In the genomic region with DNA sequence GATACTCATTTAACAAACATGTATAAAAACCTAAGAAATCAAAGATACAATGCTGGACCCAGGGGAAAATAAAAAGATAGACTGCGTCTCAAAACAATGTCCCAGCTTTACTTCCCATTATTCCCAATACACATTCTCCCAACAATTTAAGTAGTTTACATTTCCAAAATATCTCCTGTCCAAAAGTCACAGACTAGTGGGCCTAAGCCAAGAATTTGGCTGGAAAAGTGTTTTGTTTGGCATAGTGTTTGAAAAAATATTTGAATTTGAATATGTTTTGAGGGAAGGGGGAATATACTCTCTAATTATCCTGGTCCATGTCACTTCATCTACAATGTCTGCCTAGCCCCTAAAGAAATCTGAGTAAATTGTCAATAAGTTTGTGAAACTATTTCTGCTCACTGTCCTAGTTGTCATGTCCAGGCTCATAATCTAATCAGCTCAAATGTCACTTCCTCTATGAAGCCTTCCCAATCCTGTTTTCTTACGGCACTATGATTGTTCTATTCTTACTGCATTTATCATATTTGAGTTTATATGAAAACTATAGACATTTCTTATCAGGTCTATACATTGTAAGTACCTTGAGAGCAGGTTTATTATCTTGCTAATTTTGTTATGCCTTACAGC, we compare ENCODE assay signal across 22 cellular contexts.
A peak's percentile ranks its signal among the peaks of the same experiment; 100 is the strongest.
DNase-seq lines count a peak whose midpoint lies in the region; ATAC-seq, FAIRE-seq and TF ChIP-seq lines count a peak whose summit lies in the region.
"Had no signal": no experiment of that assay in that cellular context is flagged by ENCODE, and none has a peak within 500 bp of the region (broad histone marks: within the 10 kb centered on the region; RNA-seq: fewer than 3 reads in every experiment).

No MANE protein-coding gene starts in this region.

- H3K9me3 ChIP-seq in liver (ENCODE audit: control insufficient read depth in 4 of 4, low read length in 3 of 4) (no peaks in the 10 kb centered on the region), HepG2 (ENCODE audit: low read length) (no peaks in the 10 kb centered on the region), gastrocnemius medialis (no peaks in the 10 kb centered on the region)
- H3K9me3 ChIP-seq: body of pancreas, tibial nerve had no signal

- ATAC-seq in HepG2 (no peak), left ventricle myocardium superior (peak; percentile 3), gastrocnemius medialis (no peak)
- ATAC-seq in activated CD8-positive, alpha-beta T cell treated with anti-CD3 and anti-CD28 coated beads, Interleukin-2, amount 10 ng/mL, durations not matched to agents 7 days and 5 days = no peak
- ATAC-seq in activated T-helper 17 cell treated with anti-CD3 and anti-CD28 coated beads, Interleukin-2, amount 50 U/mL, for 72 hours (replicated peaks) = no peak
- ATAC-seq: body of pancreas, sciatic nerve had no signal

- H3K9ac ChIP-seq in liver (ENCODE audit: low read depth in 1 of 2, low read length in 2 of 2) (no peak overlapping the region), HepG2 (ENCODE audit: insufficient read depth, low read depth, low read length) (no peak overlapping the region)

- H3K27ac Mint-ChIP-seq in activated CD8-positive, alpha-beta T cell treated with anti-CD3 and anti-CD28 coated beads, Interleukin-2, amount 10 ng/mL, durations not matched to agents 7 days and 5 days = no peak overlapping the region
- no peak overlapping the region for H3K27ac Mint-ChIP-seq in activated T-helper 17 cell treated with anti-CD3 and anti-CD28 coated beads, Interleukin-2, amount 50 U/mL, for 72 hours
- H3K27ac Mint-ChIP-seq: dendritic cell treated with granulocyte-macrophage colony-stimulating factor and Interleukin-4, amounts not matched to agents 40 ng/mL and 50 ng/mL, for 4 days had no signal

- in situ Hi-C loops in HepG2 (cut with HindIII; ENCODE audit: extremely low pct_ligation_motif_present, low pct_unique_long_range_greater_than_20kb) (no loop called here), gastrocnemius medialis (cut with MboI; ENCODE audit: low sequenced_read_pairs in 4 of 4) (loop anchor here in 3 of 4 donors (10.0 to 25.0 kb wide), 2 partner anchors 213 to 526 kb away; no protein-coding TSS in a partner anchor)

- intact Hi-C loops in HepG2 (cut with micrococcal nuclease; ENCODE audit: unreplicated experiment) = no loop called here
- intact Hi-C loops in left ventricle myocardium superior (cut with micrococcal nuclease) = no loop called here
- intact Hi-C loops in gastrocnemius medialis (cut with DNase I; ENCODE audit: low total_unique reads) = no loop called here

- no peak overlapping the region for H3K4me3 Mint-ChIP-seq in activated CD8-positive, alpha-beta T cell treated with anti-CD3 and anti-CD28 coated beads, Interleukin-2, amount 10 ng/mL, durations not matched to agents 7 days and 5 days
- H3K4me3 Mint-ChIP-seq in activated T-helper 17 cell treated with anti-CD3 and anti-CD28 coated beads, Interleukin-2, amount 50 U/mL, for 72 hours = no peak overlapping the region
- H3K4me3 Mint-ChIP-seq: dendritic cell treated with granulocyte-macrophage colony-stimulating factor and Interleukin-4, amounts not matched to agents 40 ng/mL and 50 ng/mL, for 4 days had no signal

- H3K27me3 ChIP-seq in liver (ENCODE audit: control insufficient read depth in 4 of 4, insufficient read depth in 4 of 4, low read length in 3 of 4) (no peaks in the 10 kb centered on the region), HepG2 (ENCODE audit: control insufficient read depth in 1 of 2, insufficient read depth in 2 of 2, low read length in 2 of 2) (no peaks in the 10 kb centered on the region), gastrocnemius medialis (no peaks in the 10 kb centered on the region)
- H3K27me3 ChIP-seq: body of pancreas, tibial nerve had no signal

- TF ChIP-seq EP300 in HepG2 (IDR thresholded peaks at IDR 0.05; ENCODE audit: low read depth in 2 of 2, low read length in 2 of 2) (no peak), HepG2 (CRISPR knock-in tag; IDR thresholded peaks at IDR 0.05; ENCODE audit: borderline replicate concordance) (no peak)

- H4K20me1 ChIP-seq in HepG2 (ENCODE audit: insufficient read depth, low read length) = peaks cover 3% of the 10 kb centered on the region; the same call in 1 of the 2 replicates

- TF ChIP-seq RAD21 in liver (IDR thresholded peaks at IDR 0.05) (peak in 1 of 2 donors; percentile 12), HepG2 (CRISPR knock-in tag; IDR thresholded peaks at IDR 0.05) (no peak)

- H3K36me3 Mint-ChIP-seq in activated CD8-positive, alpha-beta T cell treated with anti-CD3 and anti-CD28 coated beads, Interleukin-2, amount 10 ng/mL, durations not matched to agents 7 days and 5 days (ENCODE audit: low read depth) = peaks cover 19% of the 10 kb centered on the region
- H3K36me3 Mint-ChIP-seq in activated T-helper 17 cell treated with anti-CD3 and anti-CD28 coated beads, Interleukin-2, amount 50 U/mL, for 72 hours (ENCODE audit: low read depth) = peaks cover 93% of the 10 kb centered on the region

- H3K4me2 ChIP-seq in HepG2 (ENCODE audit: low read depth, low read length) = no peak overlapping the region

- H2AFZ ChIP-seq in HepG2 (ENCODE audit: low read length) = no peak overlapping the region

- no peak for FAIRE-seq in HepG2 (lab: Jason Lieb, UNC)
- FAIRE-seq: A204.1 had no signal

- no peaks in the 10 kb centered on the region for H3K79me2 ChIP-seq in HepG2 (ENCODE audit: insufficient read depth, low read length)

- H3K36me3 ChIP-seq in liver (ENCODE audit: control insufficient read depth in 4 of 4, insufficient read depth in 3 of 4, low read depth in 1 of 4, low read length in 3 of 4) (peaks cover 4 to 25% (median 18%) of the 10 kb centered on the region in 4 donors), HepG2 (replicated peaks in 1 of 2; ENCODE audit: control insufficient read depth in 1 of 2, insufficient read depth in 2 of 2, low read length in 2 of 2) (peaks cover 10 to 55% of the 10 kb centered on the region in 2 experiments), gastrocnemius medialis (peaks cover 0 to 13% of the 10 kb centered on the region in 2 donors)

- CTCF ChIA-PET in HepG2 (lab: Yijun Ruan, JAX; ENCODE audit: low intra/inter-chr PET ratio, low total read pairs) = no interaction called here
- CTCF ChIA-PET in activated CD8-positive, alpha-beta T cell treated with anti-CD3 and anti-CD28 coated beads, Interleukin-2, amount 10 ng/mL, durations not matched to agents 7 days and 5 days (lab: Charles Lee) = interaction anchor here (1.7 kb wide), 1 partner anchor 10 kb away, joined by 5 read pairs; no protein-coding TSS in a partner anchor

- POLR2A ChIA-PET in HepG2 (lab: Yijun Ruan, JAX) = no interaction called here
- POLR2A ChIA-PET in activated CD8-positive, alpha-beta T cell treated with anti-CD3 and anti-CD28 coated beads, Interleukin-2, amount 10 ng/mL, durations not matched to agents 7 days and 5 days (lab: Charles Lee) = no interaction called here

- no peaks in the 10 kb centered on the region for H3K4me1 Mint-ChIP-seq in activated CD8-positive, alpha-beta T cell treated with anti-CD3 and anti-CD28 coated beads, Interleukin-2, amount 10 ng/mL, durations not matched to agents 7 days and 5 days (ENCODE audit: low read depth)
- H3K4me1 Mint-ChIP-seq in activated T-helper 17 cell treated with anti-CD3 and anti-CD28 coated beads, Interleukin-2, amount 50 U/mL, for 72 hours = peaks cover 3% of the 10 kb centered on the region

- no TSS peak for BruUV-seq in HepG2 (replicated peaks; lab: Mats Ljungman, UMichigan)

- TF ChIP-seq POLR2A in HepG2 (IDR thresholded peaks at IDR 0.05; ENCODE audit: insufficient read depth in 1 of 2, low read depth in 2 of 2, low read length in 2 of 2) = no peak
- TF ChIP-seq POLR2A in gastrocnemius medialis (IDR thresholded peaks at IDR 0.05) = no peak

- no peaks in the 10 kb centered on the region for H3K9me3 Mint-ChIP-seq in activated CD8-positive, alpha-beta T cell treated with anti-CD3 and anti-CD28 coated beads, Interleukin-2, amount 10 ng/mL, durations not matched to agents 7 days and 5 days (ENCODE audit: insufficient read depth)
- no peaks in the 10 kb centered on the region for H3K9me3 Mint-ChIP-seq in activated T-helper 17 cell treated with anti-CD3 and anti-CD28 coated beads, Interleukin-2, amount 50 U/mL, for 72 hours
- H3K9me3 Mint-ChIP-seq: dendritic cell treated with granulocyte-macrophage colony-stimulating factor and Interleukin-4, amounts not matched to agents 40 ng/mL and 50 ng/mL, for 4 days had no signal

- H3K4me3 ChIP-seq in liver (ENCODE audit: low read depth in 1 of 3, low read length in 3 of 3) (no peak overlapping the region), HepG2 (replicated peaks in 1 of 3; ENCODE audit: insufficient read depth in 1 of 3, low read depth in 2 of 3, low read length in 3 of 3) (no peak overlapping the region), gastrocnemius medialis (no peak overlapping the region)
- H3K4me3 ChIP-seq: body of pancreas, tibial nerve had no signal

- H3K27ac ChIP-seq in liver (ENCODE audit: low read depth in 1 of 2, low read length in 2 of 2) (peak overlapping the region; percentile 32 to 34), HepG2 (ENCODE audit: extremely low read length, insufficient read depth, low read length) (no peak overlapping the region), gastrocnemius medialis (peak overlapping the region; percentile 17 to 53 (median 34))
- H3K27ac ChIP-seq: C4-2B had no signal

- WGBS in liver = 40% methylated on average over 2 of the region's 2 CpGs
- WGBS in HepG2 (ENCODE audit: low lambda C conversion rate) = 99% methylated on average over 2 of the region's 2 CpGs

- DNase-seq in HepG2 (ENCODE audit: low spot score) (no peak), left ventricle myocardium superior (no peak), gastrocnemius medialis (no peak), DMS53 (lab: John Stamatoyannopoulos, UW) (no peak), ureter (ENCODE audit: low spot score) (no peak)
- DNase-seq in activated CD8-positive, alpha-beta T cell treated with anti-CD3 and anti-CD28 coated beads, Interleukin-2, amount 10 ng/mL, durations not matched to agents 7 days and 5 days = no peak
- DNase-seq: activated CD4-positive, alpha-beta T cell treated with anti-CD3 and anti-CD28 coated beads, Interleukin-2, amount 50 U/mL, for 4 hours; activated naive CD4-positive, alpha-beta T cell treated with anti-CD3 and anti-CD28 coated beads, Interleukin-2, amount 50 U/mL, for 16 hours; body of pancreas; DMS153; erythroblast; KBM-7; mesenchymal stem cell; NCI-H1105; NCI-H526 treated with DMSO at 0.1 percent for 48 hours had no signal

- H3K27me3 Mint-ChIP-seq in activated CD8-positive, alpha-beta T cell treated with anti-CD3 and anti-CD28 coated beads, Interleukin-2, amount 10 ng/mL, durations not matched to agents 7 days and 5 days (ENCODE audit: low read depth) = no peaks in the 10 kb centered on the region
- H3K27me3 Mint-ChIP-seq in activated T-helper 17 cell treated with anti-CD3 and anti-CD28 coated beads, Interleukin-2, amount 50 U/mL, for 72 hours = no peaks in the 10 kb centered on the region
- H3K27me3 Mint-ChIP-seq: dendritic cell treated with granulocyte-macrophage colony-stimulating factor and Interleukin-4, amounts not matched to agents 40 ng/mL and 50 ng/mL, for 4 days had no signal

- H3K4me1 ChIP-seq in liver (ENCODE audit: control insufficient read depth in 4 of 4, insufficient read depth in 4 of 4, low read length in 3 of 4) (peaks cover 0 to 42% (median 29%) of the 10 kb centered on the region in 4 donors), HepG2 (ENCODE audit: insufficient read depth, low read length) (peaks cover 32% of the 10 kb centered on the region), gastrocnemius medialis (peaks cover 44 to 82% of the 10 kb centered on the region in 2 donors)

- TF ChIP-seq CTCF in liver (IDR thresholded peaks at IDR 0.05; ENCODE audit: low read depth, low read length, missing input control) = no peak
- TF ChIP-seq CTCF in HepG2 (CRISPR knock-in tag; IDR thresholded peaks at IDR 0.05) = no peak
- TF ChIP-seq CTCF in gastrocnemius medialis (IDR thresholded peaks at IDR 0.05 in 4 of 5, conservative IDR thresholded peaks at IDR 0.05 in 1 of 5) = no peak
